In genomic region chr6:109456283-109456583, GRCh38 we compare ENCODE assay signal across 8 cellular contexts. TPM values are rescaled to one million over a fixed set of nuclear protein-coding genes. Genes with fewer than 3 reads are reported as not detected.
A peak's percentile ranks its signal among the peaks of the same experiment; 100 is the strongest.
DNase-seq lines count a peak whose midpoint lies in the region; ATAC-seq and TF ChIP-seq lines count a peak whose summit lies in the region.

No MANE protein-coding gene starts in this region.

- peak overlapping the region; percentile 38 for H3K27ac ChIP-seq in endodermal cell (ENCODE audit: low read depth, low read length)

- no peak for TF ChIP-seq CTCF in AG10803 (conservative IDR thresholded peaks at IDR 0.05; ENCODE audit: low read length)
- TF ChIP-seq CTCF in endodermal cell (conservative IDR thresholded peaks at IDR 0.05): no peak
- no peak for TF ChIP-seq CTCF in nephron progenitor cell (IDR thresholded peaks at IDR 0.05)

- peaks cover 33% of the 10 kb centered on the region for H3K4me1 Mint-ChIP-seq in endodermal cell
- H3K4me1 Mint-ChIP-seq in nephron progenitor cell: peaks cover 26% of the 10 kb centered on the region

- ATAC-seq in HG02763 (IDR thresholded peaks at IDR 0.05; ENCODE audit: unreplicated experiment) (no peak), HG03469 (IDR thresholded peaks at IDR 0.05; ENCODE audit: unreplicated experiment) (no peak)

- WGBS in endodermal cell (ENCODE audit: insufficient coverage in 1 of 2, insufficient read length in 1 of 2), 2 experiments: 7 to 9% methylated on average over 16 to 20 of the region's 20 CpGs

- H3K9me3 ChIP-seq in MG63 (no peaks in the 10 kb centered on the region), endodermal cell (ENCODE audit: control insufficient read depth, low read length) (peaks cover 3% of the 10 kb centered on the region)

- H3K36me3 ChIP-seq in MG63: peaks cover 1% of the 10 kb centered on the region; the same call in 1 of the 2 replicates
- H3K36me3 ChIP-seq in endodermal cell (ENCODE audit: control insufficient read depth, insufficient read depth, low read length): peaks cover 2% of the 10 kb centered on the region

- H3K4me3 ChIP-seq in AG10803 (ENCODE audit: low read length) (peak overlapping the region; percentile 92), MG63 (peak overlapping the region; percentile 75), endodermal cell (ENCODE audit: low read length) (peak overlapping the region; percentile 77)

- H3K27ac Mint-ChIP-seq in endodermal cell: no peak overlapping the region
- H3K27ac Mint-ChIP-seq in nephron progenitor cell: no peak overlapping the region

- H3K36me3 Mint-ChIP-seq in endodermal cell (ENCODE audit: low read depth) (peaks cover 6% of the 10 kb centered on the region), nephron progenitor cell (ENCODE audit: low read depth) (no peaks in the 10 kb centered on the region)

- H3K4me3 Mint-ChIP-seq in endodermal cell: peak overlapping the region; percentile 79
- peak overlapping the region; percentile 78 for H3K4me3 Mint-ChIP-seq in nephron progenitor cell

- DNase-seq in AG10803 (ENCODE audit: low read depth) (no peak), MG63 (no peak), endodermal cell (peak; percentile 84), nephron progenitor cell (no peak), activated gamma-delta T cell treated with Interleukin-2 at 50 U/mL for 16 hours (no peak), GF-D8 (lab: John Stamatoyannopoulos, UW) (no peak)

- peaks cover 9% of the 10 kb centered on the region for H3K4me1 ChIP-seq in endodermal cell (ENCODE audit: control insufficient read depth, insufficient read depth, low read length)

- H3K27me3 Mint-ChIP-seq in endodermal cell (ENCODE audit: insufficient read depth): peaks cover 40% of the 10 kb centered on the region
- peaks cover 9% of the 10 kb centered on the region for H3K27me3 Mint-ChIP-seq in nephron progenitor cell (ENCODE audit: low read depth, poor library complexity)

- H3K9ac ChIP-seq in endodermal cell (ENCODE audit: extremely low read depth, low read length, poor library complexity, severe bottlenecking): no peak overlapping the region

- no peaks in the 10 kb centered on the region for H3K27me3 ChIP-seq in MG63
- H3K27me3 ChIP-seq in endodermal cell (ENCODE audit: control insufficient read depth, insufficient read depth, low read length, poor library complexity, severe bottlenecking): peaks cover 32% of the 10 kb centered on the region

- peaks cover 2% of the 10 kb centered on the region for H3K9me3 Mint-ChIP-seq in endodermal cell
- H3K9me3 Mint-ChIP-seq in nephron progenitor cell: no peaks in the 10 kb centered on the region

RNA-seq across cellular contexts. Expression of gene MICAL1, which starts 0.7 kb away (rescaled TPM):
- 11.1 and 21.2 TPM in 2 replicates for total RNA-seq in MG63 (2014; rRNA removed; shearing (Covaris generic); ENCODE audit: low replicate concordance)
- 10 to 100 TPM; 10.4 to 22.8 TPM for total RNA-seq in endodermal cell
- polyA plus RNA-seq in endodermal cell (2013, experiment 1 of 2): 83.8 TPM
- 66.8 TPM for polyA plus RNA-seq in endodermal cell (2013, experiment 2 of 2)

RNA-seq across cellular contexts. Expression of gene SMPD2, which starts 15.7 kb away (rescaled TPM):
- 9.3 and 13.4 TPM in 2 replicates for total RNA-seq in MG63 (2014; rRNA removed; shearing (Covaris generic); ENCODE audit: low replicate concordance)
- 10 to 100 TPM; 11.1 to 12.0 TPM for total RNA-seq in endodermal cell
- polyA plus RNA-seq in endodermal cell (2013, experiment 1 of 2): 9.3 TPM
- 6.9 TPM for polyA plus RNA-seq in endodermal cell (2013, experiment 2 of 2)

RNA-seq across cellular contexts. Expression of gene PPIL6, which starts 15.8 kb away (rescaled TPM):
- 8.8 TPM in 1 of 2 replicates, not detected in the other for total RNA-seq in MG63 (2014; rRNA removed; shearing (Covaris generic); ENCODE audit: low replicate concordance)
- 1 to 10 TPM; 2.2 to 2.9 TPM for total RNA-seq in endodermal cell
- 3.6 TPM for polyA plus RNA-seq in endodermal cell (2013, experiment 1 of 2)
- 5.3 TPM for polyA plus RNA-seq in endodermal cell (2013, experiment 2 of 2)

RNA-seq across cellular contexts. Expression of gene ZBTB24, which starts 26.8 kb away (rescaled TPM):
- total RNA-seq in MG63 (2014; rRNA removed; shearing (Covaris generic); ENCODE audit: low replicate concordance): 6.0 and 9.8 TPM in 2 replicates
- total RNA-seq in endodermal cell: 1 to 10 TPM; 9.2 to 9.8 TPM
- 8.4 TPM for polyA plus RNA-seq in endodermal cell (2013, experiment 1 of 2)
- polyA plus RNA-seq in endodermal cell (2013, experiment 2 of 2): 7.1 TPM
